In genomic region chr6:166757226-166758135, GRCh38 we compare ENCODE assay signal across 8 cellular contexts.
DNase-seq lines count a peak whose midpoint lies in the region; ATAC-seq lines count a peak whose summit lies in the region.

No MANE protein-coding gene starts in this region.

- intact Hi-C loops in left ventricle myocardium superior (cut with micrococcal nuclease), result no loop called here

- POLR2A ChIA-PET in activated CD4-positive, alpha-beta T cell treated with anti-CD3 and anti-CD28 coated beads, Interleukin-2, amount 10 ng/mL, durations not matched to agents 7 days and 5 days (lab: Charles Lee), result no interaction called here
- POLR2A ChIA-PET in T-cell (lab: Charles Lee), result no interaction called here

- peak; percentile 21 to 46 (median 34) for ATAC-seq in T-cell (replicated peaks in 1 of 4)
- ATAC-seq in left ventricle myocardium superior, result peak; percentile 21
- ATAC-seq in stimulated activated naive B cell treated with anti-CD40 and anti-IgM and Interleukin-4, amounts not matched to agents 10 μg/mL and 1 μg/mL and 100 μg/mL, for 72 hours (replicated peaks), result peak; percentile 70 to 74
- no peak for ATAC-seq in GM18520 (IDR thresholded peaks at IDR 0.05; ENCODE audit: unreplicated experiment)

- H3K27me3 Mint-ChIP-seq in activated CD4-positive, alpha-beta T cell treated with anti-CD3 and anti-CD28 coated beads, Interleukin-2, amount 10 ng/mL, durations not matched to agents 7 days and 5 days, result peaks cover 36% of the 10 kb centered on the region
- H3K27me3 Mint-ChIP-seq in T-cell, result peaks cover 18% of the 10 kb centered on the region in 2 donors
- H3K27me3 Mint-ChIP-seq in stimulated activated naive B cell treated with anti-CD40 and anti-IgM and Interleukin-4, amounts not matched to agents 10 μg/mL and 1 μg/mL and 100 μg/mL, for 72 hours, result peaks cover 38 to 61% of the 10 kb centered on the region in 2 donors

- no peaks in the 10 kb centered on the region for H3K9me3 Mint-ChIP-seq in activated CD4-positive, alpha-beta T cell treated with anti-CD3 and anti-CD28 coated beads, Interleukin-2, amount 10 ng/mL, durations not matched to agents 7 days and 5 days
- H3K9me3 Mint-ChIP-seq in T-cell, result no peaks in the 10 kb centered on the region
- no peaks in the 10 kb centered on the region for H3K9me3 Mint-ChIP-seq in stimulated activated naive B cell treated with anti-CD40 and anti-IgM and Interleukin-4, amounts not matched to agents 10 μg/mL and 1 μg/mL and 100 μg/mL, for 72 hours

- no peak for DNase-seq in activated CD4-positive, alpha-beta T cell treated with anti-CD3 and anti-CD28 coated beads, Interleukin-2, amount 10 ng/mL, durations not matched to agents 7 days and 5 days
- DNase-seq in activated CD4-positive, alpha-beta T cell treated with anti-CD3 and anti-CD28 coated beads for 1 hour, result no peak
- DNase-seq in T-cell, result peak in 2 of 34 experiments; percentile 8 to 10
- no peak for DNase-seq in left ventricle myocardium superior
- DNase-seq in stimulated activated naive B cell treated with anti-CD40 and anti-IgM and Interleukin-4, amounts not matched to agents 10 μg/mL and 1 μg/mL and 100 μg/mL, for 72 hours, result no peak
- no peak for DNase-seq in SHP77 (lab: John Stamatoyannopoulos, UW)
- no peak for DNase-seq in pons (ENCODE audit: low spot score)

- peaks cover 38% of the 10 kb centered on the region for H3K4me1 Mint-ChIP-seq in activated CD4-positive, alpha-beta T cell treated with anti-CD3 and anti-CD28 coated beads, Interleukin-2, amount 10 ng/mL, durations not matched to agents 7 days and 5 days
- peaks cover 37 to 42% (median 40%) of the 10 kb centered on the region in 3 donors for H3K4me1 Mint-ChIP-seq in T-cell
- H3K4me1 Mint-ChIP-seq in stimulated activated naive B cell treated with anti-CD40 and anti-IgM and Interleukin-4, amounts not matched to agents 10 μg/mL and 1 μg/mL and 100 μg/mL, for 72 hours, result peaks cover 9 to 10% of the 10 kb centered on the region in 2 donors

- no peaks in the 10 kb centered on the region for H3K36me3 Mint-ChIP-seq in activated CD4-positive, alpha-beta T cell treated with anti-CD3 and anti-CD28 coated beads, Interleukin-2, amount 10 ng/mL, durations not matched to agents 7 days and 5 days (ENCODE audit: low read depth)
- peaks cover 5% of the 10 kb centered on the region for H3K36me3 Mint-ChIP-seq in T-cell
- no peaks in the 10 kb centered on the region for H3K36me3 Mint-ChIP-seq in stimulated activated naive B cell treated with anti-CD40 and anti-IgM and Interleukin-4, amounts not matched to agents 10 μg/mL and 1 μg/mL and 100 μg/mL, for 72 hours

- H3K27ac Mint-ChIP-seq in activated CD4-positive, alpha-beta T cell treated with anti-CD3 and anti-CD28 coated beads, Interleukin-2, amount 10 ng/mL, durations not matched to agents 7 days and 5 days, result no peak overlapping the region
- H3K27ac Mint-ChIP-seq in T-cell, result no peak overlapping the region
- no peak overlapping the region for H3K27ac Mint-ChIP-seq in stimulated activated naive B cell treated with anti-CD40 and anti-IgM and Interleukin-4, amounts not matched to agents 10 μg/mL and 1 μg/mL and 100 μg/mL, for 72 hours

- peak overlapping the region; percentile 37 for H3K4me3 Mint-ChIP-seq in activated CD4-positive, alpha-beta T cell treated with anti-CD3 and anti-CD28 coated beads, Interleukin-2, amount 10 ng/mL, durations not matched to agents 7 days and 5 days
- peak overlapping the region; percentile 52 to 75 (median 66) for H3K4me3 Mint-ChIP-seq in T-cell
- H3K4me3 Mint-ChIP-seq in stimulated activated naive B cell treated with anti-CD40 and anti-IgM and Interleukin-4, amounts not matched to agents 10 μg/mL and 1 μg/mL and 100 μg/mL, for 72 hours, result peak overlapping the region; percentile 34 to 65

- CTCF ChIA-PET in activated CD4-positive, alpha-beta T cell treated with anti-CD3 and anti-CD28 coated beads, Interleukin-2, amount 10 ng/mL, durations not matched to agents 7 days and 5 days (lab: Charles Lee), result interaction anchor here (1.0 to 1.5 kb wide), 3 partner anchors 10 to 36 kb away, joined by 3 to 4 read pairs (median 4); no protein-coding TSS in a partner anchor
- CTCF ChIA-PET in T-cell (lab: Charles Lee), result interaction anchor here in 1 of 2 donors (1.0 kb wide), 1 partner anchor 18 kb away, joined by 5 read pairs; no protein-coding TSS in a partner anchor
